ENCODE assay signal across 6 cellular contexts in genomic region chr5:175908207-175908980, GRCh38. TPM values are rescaled to one million over a fixed set of nuclear protein-coding genes. Genes with fewer than 3 reads are reported as not detected.
"Had no signal": no experiment of that assay in that cellular context is flagged by ENCODE, and none has a peak within 500 bp of the region (broad histone marks: within the 10 kb centered on the region; RNA-seq: fewer than 3 reads in every experiment).

No MANE protein-coding gene starts in this region.

RNA-seq across cellular contexts. Expression of gene CPLX2, which starts 37.0 kb away (rescaled TPM):
- total RNA-seq: activated B cell treated with CpG ODN at 0.5 μM for 24 hours; activated CD8-positive, alpha-beta T cell treated with anti-CD3 and anti-CD28 coated beads, Interleukin-2, amount 10 ng/mL, durations not matched to agents 7 days and 5 days; activated naive CD8-positive, alpha-beta T cell treated with anti-CD3 and anti-CD28 coated beads for 36 hours; activated T-helper 1 cell treated with anti-CD3 and anti-CD28 coated beads, Interleukin-12 subunit alpha, Interleukin-12 subunit beta, Interleukin-2, Interleukin-4 antibody, amounts not matched to agents 30 ng/mL and 10 ng/mL and 1 ng/mL, durations not matched to agents 14 hours and 24 hours and 36 hours; posterior vena cava; SJCRH30 had no signal
